Comparison of ENCODE assay signal across 19 cellular contexts in the genomic region with DNA sequence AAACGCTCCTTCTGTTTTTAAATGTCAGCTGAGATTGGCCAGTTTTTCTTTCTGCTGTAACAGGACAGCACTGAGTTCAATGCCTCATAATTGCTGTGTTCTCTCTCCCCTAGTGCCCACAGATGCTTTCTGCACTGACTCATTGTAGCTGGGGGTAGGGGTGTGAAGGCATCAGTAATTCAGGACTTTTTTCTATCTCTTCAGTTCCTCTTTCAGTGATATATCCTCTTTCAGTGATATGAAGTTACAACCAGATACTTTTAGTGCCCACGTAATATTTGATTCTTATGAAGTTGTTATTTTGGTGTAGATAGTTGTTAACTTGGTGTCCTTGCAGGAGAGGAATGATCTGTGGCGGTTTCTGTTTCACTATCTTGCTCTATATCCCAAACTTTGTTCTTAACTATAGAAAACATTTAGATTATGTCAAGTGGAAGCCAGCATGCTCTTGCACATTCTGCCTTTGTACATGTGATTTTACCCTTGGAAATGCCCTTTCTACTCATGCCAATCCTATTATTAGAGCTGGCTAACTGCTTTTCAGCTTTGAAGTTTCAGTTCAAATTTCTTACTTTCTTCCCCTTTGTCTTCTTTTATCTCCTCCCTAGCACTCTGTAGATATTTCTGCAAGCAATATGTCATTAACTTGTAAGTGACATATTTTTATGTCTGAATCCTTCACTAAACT.
DNase-seq lines count a peak whose midpoint lies in the region; ATAC-seq and TF ChIP-seq lines count a peak whose summit lies in the region.
"Had no signal": no experiment of that assay in that cellular context is flagged by ENCODE, and none has a peak within 500 bp of the region (broad histone marks: within the 10 kb centered on the region; RNA-seq: fewer than 3 reads in every experiment).

No MANE protein-coding gene starts in this region.

- no peak overlapping the region for H3K4me3 Mint-ChIP-seq in Calu3 (ENCODE audit: low read depth, unreplicated experiment)
- H3K4me3 Mint-ChIP-seq: IgD-negative memory B cell had no signal

- H3K4ac ChIP-seq in trophoblast cell (ENCODE audit: low read depth, low read length) = no peak overlapping the region

- no peak overlapping the region for H3K27ac Mint-ChIP-seq in Calu3 (ENCODE audit: unreplicated experiment)
- H3K27ac Mint-ChIP-seq: IgD-negative memory B cell had no signal

- no peak overlapping the region for H3K4me2 ChIP-seq in trophoblast cell (ENCODE audit: low read length)

- H4K91ac ChIP-seq in trophoblast cell (ENCODE audit: low read depth, low read length) = no peak overlapping the region

- no peaks in the 10 kb centered on the region for H3K4me1 Mint-ChIP-seq in Calu3 (ENCODE audit: low read depth, unreplicated experiment)

- H3K9ac ChIP-seq in trophoblast cell (ENCODE audit: low read length) = no peak overlapping the region

- H3K14ac ChIP-seq in trophoblast cell (ENCODE audit: low read length) = no peak overlapping the region

- in situ Hi-C loops in HAP-1 (cut with MboI; ENCODE audit: low sequenced_read_pairs) = no loop called here

- H2AFZ ChIP-seq in trophoblast cell (ENCODE audit: insufficient read depth, low read length, poor library complexity) = no peak overlapping the region

- H3K36me3 Mint-ChIP-seq in Calu3 (ENCODE audit: insufficient read depth, unreplicated experiment) = no peaks in the 10 kb centered on the region
- H3K36me3 Mint-ChIP-seq: IgD-negative memory B cell had no signal

- no peak overlapping the region for H2BK12ac ChIP-seq in trophoblast cell (ENCODE audit: low read length)

- no CpG with 5 or more reads among the region's 3 CpGs for WGBS in trophoblast cell (ENCODE audit: extremely low coverage, insufficient coverage, insufficient read length)

- no peak overlapping the region for H2BK5ac ChIP-seq in trophoblast cell (ENCODE audit: low read depth, low read length, poor library complexity)

- ATAC-seq in GM18870 (IDR thresholded peaks at IDR 0.05; ENCODE audit: unreplicated experiment) = peak; percentile 77
- ATAC-seq in HG02588 (IDR thresholded peaks at IDR 0.05; ENCODE audit: unreplicated experiment) = peak; percentile 68
- no peak for ATAC-seq in HG03520 (IDR thresholded peaks at IDR 0.05; ENCODE audit: unreplicated experiment)
- ATAC-seq: activated CD4-positive, CD25-positive, alpha-beta regulatory T cell treated with anti-CD3 and anti-CD28 coated beads, Interleukin-2, amount 50 U/mL, for 24 hours had no signal

- BruUV-seq in Calu3 (replicated peaks; lab: Mats Ljungman, UMichigan) = no TSS peak

- H4K8ac ChIP-seq in trophoblast cell (ENCODE audit: low read depth, low read length) = no peak overlapping the region

- CTCF ChIA-PET in Calu3 (lab: Charles Lee) = no interaction called here

- no peak overlapping the region for H3K4me3 ChIP-seq in trophoblast cell (ENCODE audit: low read depth, low read length)
- H3K4me3 ChIP-seq in HAP-1 = no peak overlapping the region

- peak; percentile 62 for DNase-seq in MV-4-11 (lab: John Stamatoyannopoulos, UW)
- DNase-seq in trophoblast cell = peak; percentile 51 to 80
- DNase-seq in HAP-1 (ENCODE audit: low spot score in 2 of 2) = no peak
- DNase-seq in Calu3 = no peak
- DNase-seq: dermis blood vessel endothelial cell; DMS79; erythroblast; NCI-H1105 treated with DMSO at 0.1 percent for 48 hours; NCI-H2171 treated with DMSO at 0.1 percent for 48 hours; SHP77; small intestine; stimulated activated naive CD4-positive, alpha-beta T cell; T-helper 2 cell had no signal

- no peak overlapping the region for H2AK5ac ChIP-seq in trophoblast cell (ENCODE audit: low read length)

- H3K27me3 Mint-ChIP-seq in Calu3 (ENCODE audit: unreplicated experiment) = no peaks in the 10 kb centered on the region
- H3K27me3 Mint-ChIP-seq: IgD-negative memory B cell had no signal

- H3K27ac ChIP-seq in trophoblast cell (ENCODE audit: low read depth, low read length) = no peak overlapping the region
- H3K27ac ChIP-seq: C4-2B had no signal

- no peaks in the 10 kb centered on the region for H3K79me2 ChIP-seq in trophoblast cell (ENCODE audit: control insufficient read depth, insufficient read depth, low read length, poor library complexity)

- H2BK120ac ChIP-seq in trophoblast cell (ENCODE audit: insufficient read depth, low read length, poor library complexity) = no peak overlapping the region

- H4K12ac ChIP-seq in trophoblast cell (ENCODE audit: low read depth, low read length) = no peak overlapping the region

- H3K9me3 ChIP-seq in trophoblast cell (ENCODE audit: insufficient read depth, low read depth, low read length) (no peaks in the 10 kb centered on the region), HAP-1 (no peaks in the 10 kb centered on the region)

- H3K23ac ChIP-seq in trophoblast cell (ENCODE audit: low read length) = no peak overlapping the region

- peaks cover 6% of the 10 kb centered on the region for H3K9me3 Mint-ChIP-seq in Calu3 (ENCODE audit: low read depth, unreplicated experiment)

- H3K79me1 ChIP-seq in trophoblast cell (ENCODE audit: low read length) = no peaks in the 10 kb centered on the region

- no peak overlapping the region for H3K18ac ChIP-seq in trophoblast cell (ENCODE audit: low read length)

- no peak for TF ChIP-seq CTCF in Calu3 (IDR thresholded peaks at IDR 0.05; ENCODE audit: unreplicated experiment)

- H3K4me1 ChIP-seq in trophoblast cell (ENCODE audit: control insufficient read depth in 1 of 2, insufficient read depth in 2 of 2, low read length in 2 of 2) (no peaks in the 10 kb centered on the region), HAP-1 (no peaks in the 10 kb centered on the region)

- no peaks in the 10 kb centered on the region for H3K27me3 ChIP-seq in trophoblast cell (ENCODE audit: insufficient read depth, low read length)
- no peaks in the 10 kb centered on the region for H3K27me3 ChIP-seq in HAP-1 (ENCODE audit: low read depth)

- intact Hi-C loops in Calu3 (cut with micrococcal nuclease; ENCODE audit: unreplicated experiment) = no loop called here

- H3K36me3 ChIP-seq in trophoblast cell (ENCODE audit: control insufficient read depth in 1 of 2, insufficient read depth in 2 of 2, low read length in 2 of 2) = no peaks in the 10 kb centered on the region
- no peaks in the 10 kb centered on the region for H3K36me3 ChIP-seq in HAP-1 (replicated peaks)

Comparison
In these comparisons a context has a peak if more than half of its experiments do, and no peak if none do; other contexts are left out.
1. DNase-seq: peak in MV-4-11 (single experiment) and trophoblast cell (2 of 2); none in HAP-1 (0 of 2) and Calu3 (single experiment).